Comparison of ENCODE assay signal across 16 cellular contexts in genomic region chr5:89301572-89302025, GRCh38.
DNase-seq lines count a peak whose midpoint lies in the region; ATAC-seq and TF ChIP-seq lines count a peak whose summit lies in the region.
"Had no signal": no experiment of that assay in that cellular context is flagged by ENCODE, and none has a peak within 500 bp of the region (broad histone marks: within the 10 kb centered on the region; RNA-seq: fewer than 3 reads in every experiment).

No MANE protein-coding gene starts in this region.

- intact Hi-C loops in esophagus muscularis mucosa (cut with DNase I), result no loop called here

- H3K27me3 ChIP-seq in MM.1S (replicated peaks; ENCODE audit: insufficient read depth, low read length) (no peaks in the 10 kb centered on the region), esophagus muscularis mucosa (no peaks in the 10 kb centered on the region)
- H3K27me3 ChIP-seq: heart right ventricle, right atrium auricular region had no signal

- H3K4me3 ChIP-seq in MM.1S (ENCODE audit: low read length) (peak overlapping the region; percentile 63), esophagus muscularis mucosa (no peak overlapping the region)
- H3K4me3 ChIP-seq: heart right ventricle, PC-9, right atrium auricular region had no signal

- no peaks in the 10 kb centered on the region for H3K9me2 ChIP-seq in MM.1S (replicated peaks; ENCODE audit: insufficient read depth, low read length)

- TF ChIP-seq CTCF in MM.1S (IDR thresholded peaks at IDR 0.05; ENCODE audit: low read length) (no peak), esophagus muscularis mucosa (IDR thresholded peaks at IDR 0.05) (no peak)

- H3K9ac ChIP-seq in MM.1S (ENCODE audit: low read length), result peak overlapping the region; percentile 85

- peak overlapping the region; percentile 86 for H3K4me2 ChIP-seq in MM.1S (ENCODE audit: low read depth, low read length)
- H3K4me2 ChIP-seq: PC-9 had no signal

- TF ChIP-seq EP300 in esophagus muscularis mucosa (IDR thresholded peaks at IDR 0.05), result no peak

- H3K36me3 ChIP-seq in MM.1S (replicated peaks; ENCODE audit: insufficient read depth, low read length) (no peaks in the 10 kb centered on the region), esophagus muscularis mucosa (no peaks in the 10 kb centered on the region)
- H3K36me3 ChIP-seq: heart right ventricle, right atrium auricular region had no signal

- peaks cover 47% of the 10 kb centered on the region for H3K4me1 ChIP-seq in MM.1S (ENCODE audit: low read length)
- no peaks in the 10 kb centered on the region for H3K4me1 ChIP-seq in esophagus muscularis mucosa
- H3K4me1 ChIP-seq: right atrium auricular region had no signal

- peaks cover 16% of the 10 kb centered on the region for H3K79me2 ChIP-seq in MM.1S (ENCODE audit: low read length)

- H3K9me3 ChIP-seq in MM.1S (replicated peaks; ENCODE audit: insufficient read depth, low read length) (no peaks in the 10 kb centered on the region), esophagus muscularis mucosa (no peaks in the 10 kb centered on the region)
- H3K9me3 ChIP-seq: heart right ventricle, right atrium auricular region had no signal

- no peak overlapping the region for H2AFZ ChIP-seq in MM.1S (ENCODE audit: low read length)
- H2AFZ ChIP-seq: PC-9 had no signal

- H4K20me1 ChIP-seq in MM.1S (ENCODE audit: insufficient read depth, low read length), result no peaks in the 10 kb centered on the region

- peak; percentile 68 for ATAC-seq in GM18498 (IDR thresholded peaks at IDR 0.05; ENCODE audit: unreplicated experiment)
- ATAC-seq in GM19468 (IDR thresholded peaks at IDR 0.05; ENCODE audit: extremely low read depth, unreplicated experiment), result peak; percentile 72
- peak; percentile 82 for ATAC-seq in HG02973 (IDR thresholded peaks at IDR 0.05; ENCODE audit: unreplicated experiment)

- DNase-seq in MM.1S, result peak; percentile 78
- no peak for DNase-seq in cerebellum (ENCODE audit: low spot score)
- DNase-seq in activated naive CD4-positive, alpha-beta T cell treated with Interleukin-2 at 50 U/mL for 16 hours, result no peak
- DNase-seq in esophagus muscularis mucosa (ENCODE audit: extremely low spot score), result no peak
- DNase-seq in stimulated activated naive CD4-positive, alpha-beta T cell (lab: John Stamatoyannopoulos, UW), result no peak
- DNase-seq: activated naive CD4-positive, alpha-beta T cell; GF-D8; heart right ventricle; mesenchymal stem cell; NCI-H1417; PC-9 had no signal

- peaks cover 35% of the 10 kb centered on the region for H3F3A ChIP-seq in MM.1S (ENCODE audit: insufficient read depth, low read length)

- no peak for TF ChIP-seq POLR2A in esophagus muscularis mucosa (IDR thresholded peaks at IDR 0.05; ENCODE audit: low read depth)

- H3K27ac ChIP-seq in MM.1S (ENCODE audit: low read length) (peak overlapping the region; percentile 97), esophagus muscularis mucosa (replicated peaks in 1 of 4) (no peak overlapping the region)
- H3K27ac ChIP-seq: PC-9, right atrium auricular region, VCaP had no signal

- 93% methylated on average over 3 of the region's 3 CpGs for WGBS in esophagus muscularis mucosa
